In the genomic region with DNA sequence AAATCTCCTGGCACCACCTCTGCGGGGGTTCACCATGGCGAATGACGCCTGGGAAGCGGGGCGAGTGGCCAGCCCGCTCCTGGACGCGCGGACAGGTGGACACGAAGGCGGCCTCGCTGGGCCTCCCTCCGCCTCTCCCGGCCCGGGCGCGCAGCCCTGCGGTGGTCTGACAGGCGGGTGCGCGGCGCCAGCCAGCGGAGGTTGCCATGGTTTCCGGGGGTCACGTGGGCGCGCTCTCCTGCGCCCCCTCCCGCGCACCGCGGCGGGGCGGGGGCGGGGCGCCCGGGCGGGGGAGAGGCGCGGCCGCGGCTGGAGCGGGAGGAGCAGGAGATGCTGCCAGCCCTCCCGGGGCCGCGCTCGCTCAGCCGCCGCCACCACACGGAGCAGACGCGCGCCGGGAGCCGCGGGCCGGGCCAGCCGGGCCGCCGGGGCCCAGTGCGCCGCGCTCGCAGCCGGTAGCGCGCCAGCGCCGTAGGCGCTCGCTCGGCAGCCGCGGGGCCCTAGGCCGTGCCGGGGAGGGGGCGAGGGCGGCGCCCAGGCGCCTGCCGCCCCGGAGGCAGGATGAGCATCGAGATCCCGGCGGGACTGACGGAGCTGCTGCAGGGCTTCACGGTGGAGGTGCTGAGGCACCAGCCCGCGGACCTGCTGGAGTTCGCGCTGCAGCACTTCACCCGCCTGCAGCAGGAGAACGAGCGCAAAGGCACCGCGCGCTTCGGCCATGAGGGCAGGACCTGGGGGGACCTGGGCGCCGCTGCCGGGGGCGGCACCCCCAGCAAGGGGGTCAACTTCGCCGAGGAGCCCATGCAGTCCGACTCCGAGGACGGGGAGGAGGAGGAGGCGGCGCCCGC, we compare ENCODE assay signal across 1 cellular context.
A peak's percentile ranks its signal among the peaks of the same experiment; 100 is the strongest.
TF ChIP-seq lines count a peak whose summit lies in the region.

TSS of gene PRKAR2B (plus strand) at position 359 of the 848 bp plus-strand sequence. CDS start at position 562, 203 bp downstream.

TF ChIP-seq in K562, 482 proteins besides CTCF, POLR2A, EP300 and RAD21 (continued from another document and continues in another):
- TF ChIP-seq, protein P1, sequence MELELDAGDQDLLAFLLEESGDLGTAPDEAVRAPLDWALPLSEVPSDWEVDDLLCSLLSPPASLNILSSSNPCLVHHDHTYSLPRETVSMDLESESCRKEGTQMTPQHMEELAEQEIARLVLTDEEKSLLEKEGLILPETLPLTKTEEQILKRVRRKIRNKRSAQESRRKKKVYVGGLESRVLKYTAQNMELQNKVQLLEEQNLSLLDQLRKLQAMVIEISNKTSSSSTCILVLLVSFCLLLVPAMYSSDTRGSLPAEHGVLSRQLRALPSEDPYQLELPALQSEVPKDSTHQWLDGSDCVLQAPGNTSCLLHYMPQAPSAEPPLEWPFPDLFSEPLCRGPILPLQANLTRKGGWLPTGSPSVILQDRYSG (tag; conservative IDR thresholded peaks at IDR 0.05; ENCODE audit: low read depth) = 0 out of 2 replicates have a peak, but pooled peaks have one; percentile 4
- peak; percentile 69 for TF ChIP-seq MYC (IDR thresholded peaks at IDR 0.05; ENCODE audit: low read depth, low read length)
- TF ChIP-seq MYC (CRISPR knock-in tag; IDR thresholded peaks at IDR 0.05; ENCODE audit: borderline replicate concordance, low read depth) = no peak
- 0 out of 2 replicates have a peak, but pooled peaks have one; percentile 30 for TF ChIP-seq ZNF764 (CRISPR knock-in tag; IDR thresholded peaks at IDR 0.05; ENCODE audit: low read depth)
- TF ChIP-seq ETV5 (CRISPR knock-in tag; IDR thresholded peaks at IDR 0.05; ENCODE audit: low read depth) = peak; percentile 55; the same call in 1 of the 2 replicates
- TF ChIP-seq TBL1XR1 (IDR thresholded peaks at IDR 0.05; ENCODE audit: low read length in 2 of 2) = peak in 1 of 2 experiments; percentile 61; a peak in 1 of 4 replicates
- TF ChIP-seq MXI1 (IDR thresholded peaks at IDR 0.05; ENCODE audit: low read depth, low read length) = peak; percentile 81
- TF ChIP-seq, protein P2, sequence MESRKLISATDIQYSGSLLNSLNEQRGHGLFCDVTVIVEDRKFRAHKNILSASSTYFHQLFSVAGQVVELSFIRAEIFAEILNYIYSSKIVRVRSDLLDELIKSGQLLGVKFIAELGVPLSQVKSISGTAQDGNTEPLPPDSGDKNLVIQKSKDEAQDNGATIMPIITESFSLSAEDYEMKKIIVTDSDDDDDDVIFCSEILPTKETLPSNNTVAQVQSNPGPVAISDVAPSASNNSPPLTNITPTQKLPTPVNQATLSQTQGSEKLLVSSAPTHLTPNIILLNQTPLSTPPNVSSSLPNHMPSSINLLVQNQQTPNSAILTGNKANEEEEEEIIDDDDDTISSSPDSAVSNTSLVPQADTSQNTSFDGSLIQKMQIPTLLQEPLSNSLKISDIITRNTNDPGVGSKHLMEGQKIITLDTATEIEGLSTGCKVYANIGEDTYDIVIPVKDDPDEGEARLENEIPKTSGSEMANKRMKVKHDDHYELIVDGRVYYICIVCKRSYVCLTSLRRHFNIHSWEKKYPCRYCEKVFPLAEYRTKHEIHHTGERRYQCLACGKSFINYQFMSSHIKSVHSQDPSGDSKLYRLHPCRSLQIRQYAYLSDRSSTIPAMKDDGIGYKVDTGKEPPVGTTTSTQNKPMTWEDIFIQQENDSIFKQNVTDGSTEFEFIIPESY (CRISPR knock-in tag; IDR thresholded peaks at IDR 0.05) = 0 out of 2 replicates have a peak, but pooled peaks have one; percentile 50
- no peak for TF ChIP-seq RUNX1 (IDR thresholded peaks at IDR 0.05; ENCODE audit: low read depth)
- no peak for TF ChIP-seq ZNF134 (CRISPR knock-in tag; conservative IDR thresholded peaks at IDR 0.05)
- no peak; the same call in 1 of the 2 replicates for TF ChIP-seq ZEB2 (IDR thresholded peaks at IDR 0.05)
- peak; percentile 82 for TF ChIP-seq BMI1 (IDR thresholded peaks at IDR 0.05; ENCODE audit: low read length)
- TF ChIP-seq PURB (CRISPR knock-in tag; IDR thresholded peaks at IDR 0.05; ENCODE audit: low read depth) = no peak
- TF ChIP-seq NFXL1 (CRISPR knock-in tag; IDR thresholded peaks at IDR 0.05) = no peak
- TF ChIP-seq HDAC3 (IDR thresholded peaks at IDR 0.05; ENCODE audit: borderline replicate concordance, partially characterized antibody) = no peak
- peak; percentile 57; the same call in 1 of the 2 replicates for TF ChIP-seq ZNF644 (tag; IDR thresholded peaks at IDR 0.05; ENCODE audit: low read depth)
- 0 out of 2 replicates have a peak, but pooled peaks have one; percentile 10 for TF ChIP-seq NCOR1 (IDR thresholded peaks at IDR 0.05)
- peak; percentile 80 for TF ChIP-seq RAD51 (IDR thresholded peaks at IDR 0.05; ENCODE audit: borderline replicate concordance, low read depth)
- TF ChIP-seq PHTF2 (CRISPR knock-in tag; IDR thresholded peaks at IDR 0.05) = no peak
- peak; percentile 85 for TF ChIP-seq HNRNPLL (IDR thresholded peaks at IDR 0.05; ENCODE audit: low read depth, low read length, poor library complexity, severe bottlenecking)
- peak; percentile 8 to 67 (median 56) for TF ChIP-seq YY1 (IDR thresholded peaks at IDR 0.05; ENCODE audit: borderline replicate concordance in 1 of 3, control insufficient read depth in 1 of 3, extremely low read depth in 1 of 3, insufficient read depth in 3 of 3, insufficient read length in 1 of 3, insufficient replicate concordance in 2 of 3, low read depth in 1 of 3, low read length in 2 of 3)
- no peak for TF ChIP-seq ZC3H11A (IDR thresholded peaks at IDR 0.05; ENCODE audit: low read depth, low read length)
- TF ChIP-seq ZNF384 (IDR thresholded peaks at IDR 0.05; ENCODE audit: low read depth, low read length) = no peak
- no peak for TF ChIP-seq HES1 (IDR thresholded peaks at IDR 0.05; ENCODE audit: low read depth)
- TF ChIP-seq ZNF668 (CRISPR knock-in tag; IDR thresholded peaks at IDR 0.05) = no peak
- peak; percentile 58 for TF ChIP-seq GMEB1 (CRISPR knock-in tag; IDR thresholded peaks at IDR 0.05)
- no peak for TF ChIP-seq SMAD2 (IDR thresholded peaks at IDR 0.05; ENCODE audit: low read depth, low read length)
- peak in 2 of 3 experiments; percentile 36 to 54; a peak in 1 of 6 replicates for TF ChIP-seq ZBTB11 (CRISPR knock-in tag; IDR thresholded peaks at IDR 0.05)
- TF ChIP-seq SMARCA5 (IDR thresholded peaks at IDR 0.05) = no peak; the same call in 1 of the 2 replicates
- peak; percentile 94 for TF ChIP-seq SMAD4 (CRISPR knock-in tag; conservative IDR thresholded peaks at IDR 0.05)
- TF ChIP-seq PHF8 (IDR thresholded peaks at IDR 0.05; ENCODE audit: borderline replicate concordance, low read length) = peak; percentile 82; the same call in 1 of the 2 replicates
- peak; percentile 62 for TF ChIP-seq SAP30 (IDR thresholded peaks at IDR 0.05; ENCODE audit: borderline replicate concordance, insufficient read depth, low read depth, low read length, poor library complexity, severe bottlenecking)
- TF ChIP-seq BCLAF1 (IDR thresholded peaks at IDR 0.05; ENCODE audit: borderline replicate concordance in 1 of 2, control insufficient read depth in 1 of 2, low read depth in 2 of 2, low read length in 1 of 2) = peak in 1 of 2 experiments; percentile 64; a peak in 1 of 4 replicates
- TF ChIP-seq ZNF408 (CRISPR knock-in tag; IDR thresholded peaks at IDR 0.05; ENCODE audit: low read depth) = no peak
- TF ChIP-seq, protein P3, sequence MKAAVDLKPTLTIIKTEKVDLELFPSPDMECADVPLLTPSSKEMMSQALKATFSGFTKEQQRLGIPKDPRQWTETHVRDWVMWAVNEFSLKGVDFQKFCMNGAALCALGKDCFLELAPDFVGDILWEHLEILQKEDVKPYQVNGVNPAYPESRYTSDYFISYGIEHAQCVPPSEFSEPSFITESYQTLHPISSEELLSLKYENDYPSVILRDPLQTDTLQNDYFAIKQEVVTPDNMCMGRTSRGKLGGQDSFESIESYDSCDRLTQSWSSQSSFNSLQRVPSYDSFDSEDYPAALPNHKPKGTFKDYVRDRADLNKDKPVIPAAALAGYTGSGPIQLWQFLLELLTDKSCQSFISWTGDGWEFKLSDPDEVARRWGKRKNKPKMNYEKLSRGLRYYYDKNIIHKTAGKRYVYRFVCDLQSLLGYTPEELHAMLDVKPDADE (conservative IDR thresholded peaks at IDR 0.05; ENCODE audit: control insufficient read depth, low read depth, low read length) = peak; percentile 58; the same call in 1 of the 2 replicates
- TF ChIP-seq HNRNPH1 (optimal IDR thresholded peaks at IDR 0.05; ENCODE audit: low read depth, low read length) = no peak
- peak in 1 of 2 experiments; percentile 65; a peak in 2 of 4 replicates for TF ChIP-seq KDM4B (IDR thresholded peaks at IDR 0.05; ENCODE audit: borderline replicate concordance in 2 of 2, low read depth in 1 of 2)
- no peak for TF ChIP-seq ARNT (IDR thresholded peaks at IDR 0.05)
- TF ChIP-seq, protein P4, sequence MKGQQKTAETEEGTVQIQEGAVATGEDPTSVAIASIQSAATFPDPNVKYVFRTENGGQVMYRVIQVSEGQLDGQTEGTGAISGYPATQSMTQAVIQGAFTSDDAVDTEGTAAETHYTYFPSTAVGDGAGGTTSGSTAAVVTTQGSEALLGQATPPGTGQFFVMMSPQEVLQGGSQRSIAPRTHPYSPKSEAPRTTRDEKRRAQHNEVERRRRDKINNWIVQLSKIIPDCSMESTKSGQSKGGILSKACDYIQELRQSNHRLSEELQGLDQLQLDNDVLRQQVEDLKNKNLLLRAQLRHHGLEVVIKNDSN (CRISPR knock-in tag; IDR thresholded peaks at IDR 0.05) = peak; percentile 92
- TF ChIP-seq NCOA6 (IDR thresholded peaks at IDR 0.05) = no peak
- peak; percentile 64 for TF ChIP-seq EGR1 (conservative IDR thresholded peaks at IDR 0.05)
- TF ChIP-seq RCOR1 (IDR thresholded peaks at IDR 0.05; ENCODE audit: borderline replicate concordance in 1 of 2, low read depth in 2 of 2, low read length in 2 of 2) = peak in 1 of 2 experiments; percentile 72; a peak in 3 of 4 replicates
- 0 out of 2 replicates have a peak, but pooled peaks have one; percentile 53 for TF ChIP-seq MTA3 (IDR thresholded peaks at IDR 0.05; ENCODE audit: borderline replicate concordance)
- TF ChIP-seq POLR3G (IDR thresholded peaks at IDR 0.05; ENCODE audit: extremely low read depth, insufficient read length, insufficient replicate concordance) = no peak
